In genomic region chr3:177439729-177440269, GRCh38 we compare ENCODE assay signal across 14 cellular contexts.
"Had no signal": no experiment of that assay in that cellular context is flagged by ENCODE, and none has a peak within 500 bp of the region (broad histone marks: within the 10 kb centered on the region; RNA-seq: fewer than 3 reads in every experiment).

No MANE protein-coding gene starts in this region.

- H3K4me3 ChIP-seq: ascending aorta, gastrocnemius medialis, upper lobe of right lung had no signal

- ATAC-seq: gastrocnemius medialis, left lobe of liver, T-cell, upper lobe of right lung had no signal

- H3K9me2 ChIP-seq: SK-N-SH had no signal

- H3K4me1 ChIP-seq: ascending aorta had no signal

- DNase-seq: activated CD4-positive, CD25-positive, alpha-beta regulatory T cell treated with anti-CD3 and anti-CD28 coated beads, Interleukin-2, amount 50 U/mL, for 72 hours; activated naive CD4-positive, alpha-beta T cell; activated naive CD8-positive, alpha-beta T cell treated with anti-CD3 and anti-CD28 coated beads, Interleukin-2, amount 10 ng/mL, durations not matched to agents 7 days and 5 days; gastrocnemius medialis; naive B cell; posterior cingulate gyrus; SK-N-SH; small intestine; stimulated activated CD4-positive, alpha-beta T cell treated with anti-CD3 and anti-CD28 coated beads, Interleukin-4, amount 100 ng/mL, for 24 hours; stimulated activated naive CD4-positive, alpha-beta T cell; T-cell; upper lobe of right lung had no signal

- H3K9me3 ChIP-seq: ascending aorta, gastrocnemius medialis, SK-N-SH, upper lobe of right lung had no signal

- H3K27ac ChIP-seq: ascending aorta, gastrocnemius medialis, upper lobe of right lung had no signal

- H3K27me3 ChIP-seq: ascending aorta, gastrocnemius medialis, upper lobe of right lung had no signal

- H3K9ac ChIP-seq: SK-N-SH had no signal

- H3K4me2 ChIP-seq: SK-N-SH had no signal

- H3K36me3 ChIP-seq: ascending aorta, gastrocnemius medialis, upper lobe of right lung had no signal
